ENCODE assay signal across 11 cellular contexts in the genomic region with DNA sequence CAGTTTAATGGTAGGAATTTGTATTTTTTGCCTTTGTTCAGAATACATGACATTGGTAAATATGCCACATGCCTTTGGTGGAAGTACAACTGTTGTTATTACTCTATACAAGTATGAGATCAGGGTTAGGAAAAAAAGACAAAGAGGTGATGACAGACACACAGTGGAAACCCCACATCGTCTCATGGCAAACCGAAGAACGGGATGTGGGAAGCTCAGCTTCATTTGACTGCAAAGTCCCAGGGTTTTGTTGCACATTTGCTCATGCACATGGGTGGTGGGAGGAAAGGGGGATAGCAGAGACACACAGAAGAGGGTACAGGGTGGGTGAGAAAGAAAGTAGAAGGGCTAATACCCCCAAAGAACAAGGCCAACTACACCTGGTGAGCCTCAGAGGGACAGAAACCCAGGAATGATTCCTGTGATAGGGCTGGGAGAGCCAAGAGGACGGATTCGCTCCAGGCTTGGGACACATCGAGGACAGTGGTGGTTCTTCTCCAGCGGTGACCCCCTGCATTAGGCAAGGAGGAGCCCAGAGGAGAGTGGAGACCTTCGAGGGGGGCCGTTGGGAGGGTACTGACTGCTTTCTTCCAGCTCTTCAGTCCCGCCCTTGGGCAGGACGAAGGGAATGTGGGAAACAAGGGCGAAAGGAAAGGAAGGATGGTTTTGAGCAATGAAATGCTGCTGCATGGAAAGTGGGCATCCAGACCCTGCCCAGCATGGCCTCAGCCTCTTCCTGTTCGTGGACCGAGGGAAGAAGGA. TPM values are rescaled to one million over a fixed set of nuclear protein-coding genes. Genes with fewer than 3 reads are reported as not detected.
DNase-seq lines count a peak whose midpoint lies in the region; ATAC-seq lines count a peak whose summit lies in the region.
"Had no signal": no experiment of that assay in that cellular context is flagged by ENCODE, and none has a peak within 500 bp of the region (broad histone marks: within the 10 kb centered on the region; RNA-seq: fewer than 3 reads in every experiment).

No MANE protein-coding gene starts in this region.

- CTCF ChIA-PET in activated naive CD4-positive, alpha-beta T cell treated with anti-CD3 and anti-CD28 coated beads, Interleukin-2, amount 10 ng/mL, durations not matched to agents 7 days and 5 days (lab: Charles Lee) = interaction anchor here (1.0 to 6.6 kb wide), 7 partner anchors 8 to 127 kb away, joined by 3 to 231 read pairs (median 19); a partner anchor contains a TSS
- CTCF ChIA-PET in naive thymus-derived CD4-positive, alpha-beta T cell (lab: Charles Lee) = interaction anchor here (0.7 to 6.8 kb wide), 15 partner anchors 8 to 140 kb away, joined by 3 to 201 read pairs (median 8); a partner anchor contains a TSS

- peaks cover 62% of the 10 kb centered on the region for H3K36me3 Mint-ChIP-seq in CD4-positive, CD25-positive, alpha-beta regulatory T cell
- H3K36me3 Mint-ChIP-seq in activated naive CD4-positive, alpha-beta T cell treated with anti-CD3 and anti-CD28 coated beads, Interleukin-2, amount 10 ng/mL, durations not matched to agents 7 days and 5 days = peaks cover 87% of the 10 kb centered on the region
- H3K36me3 Mint-ChIP-seq in naive thymus-derived CD4-positive, alpha-beta T cell = peaks cover 14 to 83% (median 48%) of the 10 kb centered on the region in 5 donors

- H3K9me3 ChIP-seq in CD4-positive, CD25-positive, alpha-beta regulatory T cell (ENCODE audit: control insufficient read depth in 2 of 2, low read length in 2 of 2) = no peaks in the 10 kb centered on the region
- H3K9me3 ChIP-seq in naive thymus-derived CD4-positive, alpha-beta T cell (ENCODE audit: control insufficient read depth in 2 of 3, low read length in 3 of 3) = no peaks in the 10 kb centered on the region
- H3K9me3 ChIP-seq: MG63 had no signal

- peak overlapping the region; percentile 74 for H3K4me3 ChIP-seq in CD4-positive, CD25-positive, alpha-beta regulatory T cell (ENCODE audit: low read depth, low read length)
- H3K4me3 ChIP-seq in naive thymus-derived CD4-positive, alpha-beta T cell (ENCODE audit: low read length) = peak overlapping the region; percentile 40
- H3K4me3 ChIP-seq: MG63 had no signal

- H3K27ac ChIP-seq in CD4-positive, CD25-positive, alpha-beta regulatory T cell (ENCODE audit: insufficient read depth, low read length, poor library complexity, severe bottlenecking) = peak overlapping the region; percentile 96
- H3K27ac ChIP-seq in naive thymus-derived CD4-positive, alpha-beta T cell (ENCODE audit: low read depth, low read length) = peak overlapping the region; percentile 93

- H3K4me3 Mint-ChIP-seq in CD4-positive, CD25-positive, alpha-beta regulatory T cell = peak overlapping the region; percentile 83 to 90 (median 85)
- H3K4me3 Mint-ChIP-seq in activated naive CD4-positive, alpha-beta T cell treated with anti-CD3 and anti-CD28 coated beads, Interleukin-2, amount 10 ng/mL, durations not matched to agents 7 days and 5 days = peak overlapping the region; percentile 75
- peak overlapping the region; percentile 74 to 89 (median 85) for H3K4me3 Mint-ChIP-seq in naive thymus-derived CD4-positive, alpha-beta T cell
- H3K4me3 Mint-ChIP-seq: endodermal cell had no signal

- intact Hi-C loops in naive thymus-derived CD4-positive, alpha-beta T cell (cut with micrococcal nuclease) = loop anchor here (1.0 to 5.0 kb wide), 8 partner anchors 8 to 201 kb away; a partner anchor contains a TSS

- DNase-seq in CD4-positive, CD25-positive, alpha-beta regulatory T cell = no peak
- DNase-seq in activated naive CD4-positive, alpha-beta T cell treated with anti-CD3 and anti-CD28 coated beads, Interleukin-2, amount 10 ng/mL, durations not matched to agents 7 days and 5 days = peak; percentile 56
- peak in 2 of 9 donors; percentile 57 to 76 for DNase-seq in naive thymus-derived CD4-positive, alpha-beta T cell
- no peak for DNase-seq in RKO (ENCODE audit: low spot score)
- DNase-seq in NCI-H2171 treated with DMSO at 0.1 percent for 48 hours (lab: John Stamatoyannopoulos, UW) = no peak
- DNase-seq in NCI-H526 treated with DMSO at 0.1 percent for 48 hours (lab: John Stamatoyannopoulos, UW) = no peak
- DNase-seq: endodermal cell, MG63 had no signal

- peaks cover 64% of the 10 kb centered on the region for H3K4me1 ChIP-seq in CD4-positive, CD25-positive, alpha-beta regulatory T cell (ENCODE audit: control insufficient read depth, insufficient read depth, low read length, poor library complexity, severe bottlenecking)
- H3K4me1 ChIP-seq in naive thymus-derived CD4-positive, alpha-beta T cell (ENCODE audit: control insufficient read depth in 2 of 2, insufficient read depth in 2 of 2, low read length in 2 of 2) = peaks cover 59 to 74% of the 10 kb centered on the region in 2 donors

- H3K36me3 ChIP-seq in CD4-positive, CD25-positive, alpha-beta regulatory T cell (ENCODE audit: control insufficient read depth, insufficient read depth, low read length) = peaks cover 50% of the 10 kb centered on the region
- peaks cover 19 to 44% (median 32%) of the 10 kb centered on the region in 3 experiments for H3K36me3 ChIP-seq in naive thymus-derived CD4-positive, alpha-beta T cell (ENCODE audit: control insufficient read depth in 2 of 3, insufficient read depth in 3 of 3, low read length in 3 of 3)

- no peaks in the 10 kb centered on the region for H3K9me3 Mint-ChIP-seq in CD4-positive, CD25-positive, alpha-beta regulatory T cell
- no peaks in the 10 kb centered on the region for H3K9me3 Mint-ChIP-seq in activated naive CD4-positive, alpha-beta T cell treated with anti-CD3 and anti-CD28 coated beads, Interleukin-2, amount 10 ng/mL, durations not matched to agents 7 days and 5 days
- no peaks in the 10 kb centered on the region for H3K9me3 Mint-ChIP-seq in naive thymus-derived CD4-positive, alpha-beta T cell
- H3K9me3 Mint-ChIP-seq: endodermal cell had no signal

- peak overlapping the region; percentile 95 to 99 (median 96) for H3K27ac Mint-ChIP-seq in CD4-positive, CD25-positive, alpha-beta regulatory T cell
- peak overlapping the region; percentile 100 for H3K27ac Mint-ChIP-seq in activated naive CD4-positive, alpha-beta T cell treated with anti-CD3 and anti-CD28 coated beads, Interleukin-2, amount 10 ng/mL, durations not matched to agents 7 days and 5 days
- H3K27ac Mint-ChIP-seq in naive thymus-derived CD4-positive, alpha-beta T cell = peak overlapping the region; percentile 95 to 99 (median 98)

- ATAC-seq in CD4-positive, CD25-positive, alpha-beta regulatory T cell (ENCODE audit: low read depth in 2 of 2) = no peak
- ATAC-seq in HG03175 (IDR thresholded peaks at IDR 0.05; ENCODE audit: unreplicated experiment) = peak; percentile 12
- ATAC-seq in naive thymus-derived CD4-positive, alpha-beta T cell = peak; percentile 45
- ATAC-seq in GM18498 (IDR thresholded peaks at IDR 0.05; ENCODE audit: unreplicated experiment) = no peak

- H3K27me3 Mint-ChIP-seq in CD4-positive, CD25-positive, alpha-beta regulatory T cell = no peaks in the 10 kb centered on the region
- no peaks in the 10 kb centered on the region for H3K27me3 Mint-ChIP-seq in activated naive CD4-positive, alpha-beta T cell treated with anti-CD3 and anti-CD28 coated beads, Interleukin-2, amount 10 ng/mL, durations not matched to agents 7 days and 5 days
- no peaks in the 10 kb centered on the region for H3K27me3 Mint-ChIP-seq in naive thymus-derived CD4-positive, alpha-beta T cell

- peaks cover 36 to 90% (median 68%) of the 10 kb centered on the region in 4 donors for H3K4me1 Mint-ChIP-seq in CD4-positive, CD25-positive, alpha-beta regulatory T cell
- peaks cover 90% of the 10 kb centered on the region for H3K4me1 Mint-ChIP-seq in activated naive CD4-positive, alpha-beta T cell treated with anti-CD3 and anti-CD28 coated beads, Interleukin-2, amount 10 ng/mL, durations not matched to agents 7 days and 5 days
- peaks cover 61 to 95% (median 88%) of the 10 kb centered on the region in 7 donors for H3K4me1 Mint-ChIP-seq in naive thymus-derived CD4-positive, alpha-beta T cell
- H3K4me1 Mint-ChIP-seq: endodermal cell had no signal

- no peaks in the 10 kb centered on the region for H3K27me3 ChIP-seq in CD4-positive, CD25-positive, alpha-beta regulatory T cell (ENCODE audit: control insufficient read depth, insufficient read depth, low read length)
- H3K27me3 ChIP-seq in naive thymus-derived CD4-positive, alpha-beta T cell (ENCODE audit: control insufficient read depth in 2 of 2, insufficient read depth in 2 of 2, low read length in 2 of 2) = no peaks in the 10 kb centered on the region
- H3K27me3 ChIP-seq: MG63 had no signal

- POLR2A ChIA-PET in naive thymus-derived CD4-positive, alpha-beta T cell (lab: Charles Lee) = interaction anchor here (0.6 to 16.5 kb wide), 21 partner anchors 8 to 327 kb away, joined by 3 to 726 read pairs (median 7); a partner anchor contains a TSS

RNA-seq across cellular contexts. Expression of a gene that starts 8.1 kb away (rescaled TPM):
- total RNA-seq in CD4-positive, CD25-positive, alpha-beta regulatory T cell = 67.3 TPM
- 10 to 100 TPM in 3 of 4 donors, 1 to 10 TPM in 1; 9.8 to 16.1 (median 13.5) TPM for polyA plus RNA-seq in CD4-positive, CD25-positive, alpha-beta regulatory T cell
- total RNA-seq in naive thymus-derived CD4-positive, alpha-beta T cell = 100 to 1,000 TPM in 2 of 5 experiments, 10 to 100 TPM in 3; 38.7 to 123 (median 47.9) TPM
- 10 to 100 TPM; 10.9 to 14.0 TPM for polyA plus RNA-seq in naive thymus-derived CD4-positive, alpha-beta T cell

RNA-seq across cellular contexts. Expression of a gene that starts 10.6 kb away (rescaled TPM):
- 28.0 TPM for total RNA-seq in CD4-positive, CD25-positive, alpha-beta regulatory T cell
- 10 to 100 TPM; 34.8 to 72.7 (median 46.9) TPM for polyA plus RNA-seq in CD4-positive, CD25-positive, alpha-beta regulatory T cell
- total RNA-seq in naive thymus-derived CD4-positive, alpha-beta T cell = 10 to 100 TPM; 23.0 to 65.4 (median 52.9) TPM
- polyA plus RNA-seq in naive thymus-derived CD4-positive, alpha-beta T cell = 100 to 1,000 TPM in 1 of 2 donors, 10 to 100 TPM in 1; 48.7 to 104 TPM

RNA-seq across cellular contexts. Expression of a gene that starts 17.7 kb away (rescaled TPM):
- total RNA-seq in CD4-positive, CD25-positive, alpha-beta regulatory T cell = 156 TPM
- polyA plus RNA-seq in CD4-positive, CD25-positive, alpha-beta regulatory T cell = 100 to 1,000 TPM; 547 to 707 (median 641) TPM
- total RNA-seq in naive thymus-derived CD4-positive, alpha-beta T cell = 100 to 1,000 TPM in 4 of 5 experiments, 10 to 100 TPM in 1; 74.1 to 217 (median 130) TPM
- polyA plus RNA-seq in naive thymus-derived CD4-positive, alpha-beta T cell = 100 to 1,000 TPM; 560 to 590 TPM
- polyA plus RNA-seq: keratinocyte had no signal

RNA-seq across cellular contexts. Expression of a gene that starts 30.6 kb away (rescaled TPM):
- 40.5 TPM for total RNA-seq in CD4-positive, CD25-positive, alpha-beta regulatory T cell
- 100 to 1,000 TPM; 243 to 372 (median 253) TPM for polyA plus RNA-seq in CD4-positive, CD25-positive, alpha-beta regulatory T cell
- 100 to 1,000 TPM in 1 of 5 experiments, 10 to 100 TPM in 4; 22.5 to 208 (median 80.9) TPM for total RNA-seq in naive thymus-derived CD4-positive, alpha-beta T cell
- polyA plus RNA-seq in naive thymus-derived CD4-positive, alpha-beta T cell = 100 to 1,000 TPM; 204 to 220 TPM

RNA-seq across cellular contexts. Expression of a gene that starts 31.5 kb away (rescaled TPM):
- total RNA-seq in CD4-positive, CD25-positive, alpha-beta regulatory T cell = 32.8 TPM
- polyA plus RNA-seq in CD4-positive, CD25-positive, alpha-beta regulatory T cell = 10 to 100 TPM; 21.5 to 29.1 (median 26.3) TPM
- total RNA-seq in naive thymus-derived CD4-positive, alpha-beta T cell = 100 to 1,000 TPM in 1 of 5 experiments, 10 to 100 TPM in 4; 30.3 to 121 (median 38.4) TPM
- polyA plus RNA-seq in naive thymus-derived CD4-positive, alpha-beta T cell = 10 to 100 TPM; 24.4 to 46.7 TPM

Comparison
In these comparisons a context has a peak if more than half of its experiments do, and no peak if none do; other contexts are left out.
1. ATAC-seq: peak in HG03175 (single experiment) and naive thymus-derived CD4-positive, alpha-beta T cell (single experiment); none in CD4-positive, CD25-positive, alpha-beta regulatory T cell (0 of 2) and GM18498 (single experiment).
2. Peak in every context shown above with its lines, with median percentiles within 50 percentile points of each other: H3K27ac Mint-ChIP-seq and H3K4me3 Mint-ChIP-seq.